ENCODE assay signal across 12 cellular contexts in the genomic region with DNA sequence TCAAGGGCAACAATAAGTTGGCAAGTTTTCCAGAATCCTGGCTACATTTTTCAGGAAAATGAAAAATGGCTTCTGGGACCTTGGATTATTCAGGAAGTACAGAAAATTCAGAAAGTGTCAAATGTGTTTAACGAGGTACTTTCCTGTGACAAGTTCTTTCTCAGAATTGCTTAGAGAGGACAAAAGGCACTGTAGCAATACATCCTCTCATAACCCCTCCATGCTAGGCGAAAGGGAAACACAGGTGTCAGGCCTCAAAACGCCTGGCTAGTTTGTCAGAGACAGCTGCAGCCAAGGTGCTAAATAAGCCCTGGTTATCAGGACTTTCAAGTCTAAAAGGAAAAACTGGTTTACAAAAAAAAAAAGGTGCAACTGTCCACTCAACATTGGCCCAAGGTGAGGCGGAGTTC.
DNase-seq lines count a peak whose midpoint lies in the region; ATAC-seq and TF ChIP-seq lines count a peak whose summit lies in the region.
"Had no signal": no experiment of that assay in that cellular context is flagged by ENCODE, and none has a peak within 500 bp of the region (broad histone marks: within the 10 kb centered on the region; RNA-seq: fewer than 3 reads in every experiment).

No MANE protein-coding gene starts in this region.

- intact Hi-C loops in activated T-helper 1 cell treated with anti-CD3 and anti-CD28 coated beads, Interleukin-12 subunit alpha, Interleukin-12 subunit beta, Interleukin-2, Interleukin-4 antibody, amounts not matched to agents 30 ng/mL and 10 ng/mL and 1 ng/mL, durations not matched to agents 14 hours and 24 hours and 36 hours (cut with micrococcal nuclease): loop anchor here (5.0 kb wide), 1 partner anchor 34 kb away; no protein-coding TSS in a partner anchor

- H3K4me1 Mint-ChIP-seq in activated naive CD4-positive, alpha-beta T cell treated with anti-CD3 and anti-CD28 coated beads, Interleukin-2, amount 50 U/mL, for 24 hours: peaks cover 49% of the 10 kb centered on the region
- peaks cover 47% of the 10 kb centered on the region for H3K4me1 Mint-ChIP-seq in activated T-helper 1 cell treated with anti-CD3 and anti-CD28 coated beads, Interleukin-12 subunit alpha, Interleukin-12 subunit beta, Interleukin-2, Interleukin-4 antibody, amounts not matched to agents 30 ng/mL and 10 ng/mL and 1 ng/mL, durations not matched to agents 14 hours and 24 hours and 36 hours (ENCODE audit: low read depth)
- peaks cover 4 to 10% of the 10 kb centered on the region in 2 donors for H3K4me1 Mint-ChIP-seq in stimulated activated naive B cell treated with anti-CD40 and anti-IgM and Interleukin-4, amounts not matched to agents 10 μg/mL and 1 μg/mL and 100 μg/mL, for 72 hours

- H3K4me3 Mint-ChIP-seq in activated naive CD4-positive, alpha-beta T cell treated with anti-CD3 and anti-CD28 coated beads, Interleukin-2, amount 50 U/mL, for 24 hours: no peak overlapping the region
- peak overlapping the region; percentile 8 for H3K4me3 Mint-ChIP-seq in activated T-helper 1 cell treated with anti-CD3 and anti-CD28 coated beads, Interleukin-12 subunit alpha, Interleukin-12 subunit beta, Interleukin-2, Interleukin-4 antibody, amounts not matched to agents 30 ng/mL and 10 ng/mL and 1 ng/mL, durations not matched to agents 14 hours and 24 hours and 36 hours
- no peak overlapping the region for H3K4me3 Mint-ChIP-seq in stimulated activated naive B cell treated with anti-CD40 and anti-IgM and Interleukin-4, amounts not matched to agents 10 μg/mL and 1 μg/mL and 100 μg/mL, for 72 hours

- no peaks in the 10 kb centered on the region for H3K9me3 ChIP-seq in MG63

- no peak for DNase-seq in activated naive CD4-positive, alpha-beta T cell (lab: John Stamatoyannopoulos, UW)
- DNase-seq in activated T-helper 1 cell treated with anti-CD3 and anti-CD28 coated beads, Interleukin-12 subunit alpha, Interleukin-12 subunit beta, Interleukin-2, Interleukin-4 antibody, amounts not matched to agents 30 ng/mL and 10 ng/mL and 1 ng/mL, durations not matched to agents 14 hours and 24 hours and 36 hours (ENCODE audit: low spot score): no peak
- DNase-seq in stimulated activated naive B cell treated with anti-CD40 and anti-IgM and Interleukin-4, amounts not matched to agents 10 μg/mL and 1 μg/mL and 100 μg/mL, for 72 hours: no peak
- DNase-seq in MG63: no peak
- DNase-seq in coronary artery (ENCODE audit: low spot score): no peak
- DNase-seq in NK-92 treated with Interleukin-12 subunit alpha and Interleukin-12 subunit beta, amount 100 ng/mL, for 24 hours (lab: John Stamatoyannopoulos, UW): no peak
- DNase-seq: GDM1; hypothalamus; NCI-H187; stimulated activated naive CD4-positive, alpha-beta T cell had no signal

- H3K36me3 Mint-ChIP-seq in activated naive CD4-positive, alpha-beta T cell treated with anti-CD3 and anti-CD28 coated beads, Interleukin-2, amount 50 U/mL, for 24 hours: peaks cover 34% of the 10 kb centered on the region
- H3K36me3 Mint-ChIP-seq in activated T-helper 1 cell treated with anti-CD3 and anti-CD28 coated beads, Interleukin-12 subunit alpha, Interleukin-12 subunit beta, Interleukin-2, Interleukin-4 antibody, amounts not matched to agents 30 ng/mL and 10 ng/mL and 1 ng/mL, durations not matched to agents 14 hours and 24 hours and 36 hours (ENCODE audit: low read depth): peaks cover 35% of the 10 kb centered on the region
- H3K36me3 Mint-ChIP-seq in stimulated activated naive B cell treated with anti-CD40 and anti-IgM and Interleukin-4, amounts not matched to agents 10 μg/mL and 1 μg/mL and 100 μg/mL, for 72 hours: no peaks in the 10 kb centered on the region

- no peak overlapping the region for H3K4me3 ChIP-seq in MG63
- H3K4me3 ChIP-seq in coronary artery: no peak overlapping the region

- no peak overlapping the region for H3K27ac ChIP-seq in coronary artery

- TF ChIP-seq CTCF in coronary artery (IDR thresholded peaks at IDR 0.05): no peak

- H3K36me3 ChIP-seq in MG63: no peaks in the 10 kb centered on the region

- H3K27me3 Mint-ChIP-seq in activated naive CD4-positive, alpha-beta T cell treated with anti-CD3 and anti-CD28 coated beads, Interleukin-2, amount 50 U/mL, for 24 hours: no peaks in the 10 kb centered on the region
- H3K27me3 Mint-ChIP-seq in activated T-helper 1 cell treated with anti-CD3 and anti-CD28 coated beads, Interleukin-12 subunit alpha, Interleukin-12 subunit beta, Interleukin-2, Interleukin-4 antibody, amounts not matched to agents 30 ng/mL and 10 ng/mL and 1 ng/mL, durations not matched to agents 14 hours and 24 hours and 36 hours (ENCODE audit: insufficient read depth): no peaks in the 10 kb centered on the region
- H3K27me3 Mint-ChIP-seq in stimulated activated naive B cell treated with anti-CD40 and anti-IgM and Interleukin-4, amounts not matched to agents 10 μg/mL and 1 μg/mL and 100 μg/mL, for 72 hours: peaks cover 0 to 4% of the 10 kb centered on the region in 2 donors

- peak; percentile 65 for ATAC-seq in HG02759 (IDR thresholded peaks at IDR 0.05; ENCODE audit: unreplicated experiment)
- peak; percentile 62 to 67 for ATAC-seq in stimulated activated naive B cell treated with anti-CD40 and anti-IgM and Interleukin-4, amounts not matched to agents 10 μg/mL and 1 μg/mL and 100 μg/mL, for 72 hours (replicated peaks)

- peak overlapping the region; percentile 65 for H3K27ac Mint-ChIP-seq in activated naive CD4-positive, alpha-beta T cell treated with anti-CD3 and anti-CD28 coated beads, Interleukin-2, amount 50 U/mL, for 24 hours
- peak overlapping the region; percentile 86 for H3K27ac Mint-ChIP-seq in activated T-helper 1 cell treated with anti-CD3 and anti-CD28 coated beads, Interleukin-12 subunit alpha, Interleukin-12 subunit beta, Interleukin-2, Interleukin-4 antibody, amounts not matched to agents 30 ng/mL and 10 ng/mL and 1 ng/mL, durations not matched to agents 14 hours and 24 hours and 36 hours
- no peak overlapping the region for H3K27ac Mint-ChIP-seq in stimulated activated naive B cell treated with anti-CD40 and anti-IgM and Interleukin-4, amounts not matched to agents 10 μg/mL and 1 μg/mL and 100 μg/mL, for 72 hours

- no peaks in the 10 kb centered on the region for H3K27me3 ChIP-seq in MG63

- H3K9me3 Mint-ChIP-seq in activated naive CD4-positive, alpha-beta T cell treated with anti-CD3 and anti-CD28 coated beads, Interleukin-2, amount 50 U/mL, for 24 hours: no peaks in the 10 kb centered on the region
- no peaks in the 10 kb centered on the region for H3K9me3 Mint-ChIP-seq in activated T-helper 1 cell treated with anti-CD3 and anti-CD28 coated beads, Interleukin-12 subunit alpha, Interleukin-12 subunit beta, Interleukin-2, Interleukin-4 antibody, amounts not matched to agents 30 ng/mL and 10 ng/mL and 1 ng/mL, durations not matched to agents 14 hours and 24 hours and 36 hours
- H3K9me3 Mint-ChIP-seq in stimulated activated naive B cell treated with anti-CD40 and anti-IgM and Interleukin-4, amounts not matched to agents 10 μg/mL and 1 μg/mL and 100 μg/mL, for 72 hours: no peaks in the 10 kb centered on the region
